ENCODE assay signal across 13 cellular contexts in the genomic region with DNA sequence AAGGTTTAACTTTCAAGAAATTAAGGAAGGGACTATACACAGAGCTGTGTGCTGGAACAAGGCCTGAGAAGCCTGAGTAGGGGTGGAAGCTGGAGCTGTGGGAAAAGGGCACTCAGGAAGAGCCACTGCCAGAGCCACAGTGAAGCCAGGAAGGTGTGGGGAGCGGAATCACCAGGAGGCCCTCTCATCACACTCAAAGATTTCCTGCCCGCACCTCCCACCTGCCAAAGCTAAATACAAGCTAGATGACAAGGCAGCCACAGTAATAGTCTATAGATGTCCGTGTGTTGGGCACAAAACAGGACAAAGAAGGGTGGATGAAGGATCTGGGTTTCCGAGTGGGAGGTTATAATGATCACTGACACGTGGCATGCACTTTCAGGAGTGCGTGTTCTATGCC.
DNase-seq lines count a peak whose midpoint lies in the region; ATAC-seq and TF ChIP-seq lines count a peak whose summit lies in the region.
"Had no signal": no experiment of that assay in that cellular context is flagged by ENCODE, and none has a peak within 500 bp of the region (broad histone marks: within the 10 kb centered on the region; RNA-seq: fewer than 3 reads in every experiment).

No MANE protein-coding gene starts in this region.

- H3K9me3 ChIP-seq in mesenchymal stem cell (ENCODE audit: control insufficient read depth, low read length), result peaks cover 4% of the 10 kb centered on the region
- H3K9me3 ChIP-seq in PC-9 (ENCODE audit: insufficient read depth, low read depth), result 0 out of 2 replicates have a peak, but pooled peaks cover 10% of the 10 kb centered on the region
- H3K9me3 ChIP-seq: upper lobe of right lung had no signal

- H2BK15ac ChIP-seq in mesenchymal stem cell (ENCODE audit: low read depth, poor library complexity, severe bottlenecking), result peak overlapping the region; percentile 54

- peak overlapping the region; percentile 56 for H4K91ac ChIP-seq in mesenchymal stem cell (ENCODE audit: low read length)

- H3K4me2 ChIP-seq in mesenchymal stem cell (ENCODE audit: low read length, poor library complexity, severe bottlenecking), result no peak overlapping the region
- no peak overlapping the region for H3K4me2 ChIP-seq in PC-9

- H2BK5ac ChIP-seq in mesenchymal stem cell (ENCODE audit: low read depth, low read length, poor library complexity, severe bottlenecking), result no peak overlapping the region

- ATAC-seq in Right ventricle myocardium superior (ENCODE audit: poor library complexity) (peak; percentile 27), Right ventricle myocardium inferior (no peak), HG03159 (IDR thresholded peaks at IDR 0.05; ENCODE audit: unreplicated experiment) (no peak)
- ATAC-seq: upper lobe of right lung had no signal

- H3K18ac ChIP-seq in mesenchymal stem cell (ENCODE audit: low read depth in 1 of 2, low read length in 2 of 2), result no peak overlapping the region

- H3K4me1 ChIP-seq in mesenchymal stem cell (ENCODE audit: control insufficient read depth, insufficient read depth, low read depth, low read length) (peaks cover 12% of the 10 kb centered on the region), PC-9 (replicated peaks; ENCODE audit: insufficient read depth) (0 out of 2 replicates have a peak, but pooled peaks cover 7% of the 10 kb centered on the region)

- no peaks in the 10 kb centered on the region for H3K79me1 ChIP-seq in mesenchymal stem cell (replicated peaks; ENCODE audit: low read length, poor library complexity, severe bottlenecking)

- no peak overlapping the region for H2BK120ac ChIP-seq in mesenchymal stem cell (ENCODE audit: low read depth, low read length)

- H3K4ac ChIP-seq in mesenchymal stem cell (ENCODE audit: low read depth in 1 of 2, low read length in 2 of 2), result no peak overlapping the region

- H3K23ac ChIP-seq in mesenchymal stem cell (ENCODE audit: low read length in 2 of 2), result no peak overlapping the region

- no peak overlapping the region for H3K14ac ChIP-seq in mesenchymal stem cell (ENCODE audit: low read length in 2 of 2)

- 95% methylated on average over 4 of the region's 6 CpGs for WGBS in mesenchymal stem cell

- DNase-seq in Right ventricle myocardium superior (no peak), Right ventricle myocardium inferior (ENCODE audit: missing footprints) (no peak), brain microvascular endothelial cell (no peak), mesenchymal stem cell (no peak), GM20000 (ENCODE audit: low spot score) (no peak), NCI-H1436 treated with DMSO at 0.1 percent for 48 hours (lab: John Stamatoyannopoulos, UW) (no peak), PC-9 (no peak)
- DNase-seq: ACHN; activated CD4-positive, alpha-beta T cell treated with anti-CD3 and anti-CD28 coated beads, Interleukin-2, amount 50 U/mL, for 4 hours; COR-L47; GDM1; upper lobe of right lung had no signal

- peak overlapping the region; percentile 7 to 46 for H2BK12ac ChIP-seq in mesenchymal stem cell (ENCODE audit: low read length in 2 of 2)

- H3K27me3 ChIP-seq in brain microvascular endothelial cell (replicated peaks) (no peaks in the 10 kb centered on the region), mesenchymal stem cell (ENCODE audit: control insufficient read depth in 1 of 2, insufficient read depth in 1 of 2, low read length in 2 of 2) (no peaks in the 10 kb centered on the region), PC-9 (ENCODE audit: insufficient read depth, low read depth) (no peaks in the 10 kb centered on the region)
- H3K27me3 ChIP-seq: upper lobe of right lung had no signal

- no peak overlapping the region for H3K9ac ChIP-seq in mesenchymal stem cell (ENCODE audit: low read length)

- H2AFZ ChIP-seq in mesenchymal stem cell (ENCODE audit: low read depth, low read length) (no peak overlapping the region), PC-9 (no peak overlapping the region)

- H4K20me1 ChIP-seq in PC-9 (ENCODE audit: insufficient read depth), result no peaks in the 10 kb centered on the region

- H3K4me3 ChIP-seq in brain microvascular endothelial cell (ENCODE audit: low read depth, low read length), result no peak overlapping the region
- no peak overlapping the region for H3K4me3 ChIP-seq in mesenchymal stem cell (ENCODE audit: insufficient read depth in 1 of 2, low read depth in 1 of 2, low read length in 2 of 2)
- no peak overlapping the region for H3K4me3 ChIP-seq in PC-9
- H3K4me3 ChIP-seq: upper lobe of right lung had no signal

- H4K8ac ChIP-seq in mesenchymal stem cell (ENCODE audit: low read length), result peak overlapping the region; percentile 23

- intact Hi-C loops in Right ventricle myocardium superior (cut with DNase I), result no loop called here
- intact Hi-C loops in Right ventricle myocardium inferior (cut with DNase I), result no loop called here
- intact Hi-C loops in PC-9 (cut with micrococcal nuclease; ENCODE audit: unreplicated experiment), result no loop called here

- H3K9me2 ChIP-seq in PC-9 (ENCODE audit: insufficient read depth), result no peaks in the 10 kb centered on the region

- H3F3A ChIP-seq in PC-9 (ENCODE audit: insufficient read depth, low read depth), result no peaks in the 10 kb centered on the region

- CTCF ChIA-PET in PC-9 (lab: Charles Lee), result no interaction called here

- H2AK5ac ChIP-seq in mesenchymal stem cell (ENCODE audit: low read length, severe bottlenecking), result peak overlapping the region; percentile 28

- BruUV-seq in PC-9 (replicated peaks; lab: Mats Ljungman, UMichigan), result no TSS peak

- POLR2A ChIA-PET in PC-9 (lab: Charles Lee; ENCODE audit: unreplicated experiment), result no interaction called here

- no peaks in the 10 kb centered on the region for H3K79me2 ChIP-seq in PC-9 (ENCODE audit: low read depth)

- no peak for TF ChIP-seq CTCF in brain microvascular endothelial cell (IDR thresholded peaks at IDR 0.05; ENCODE audit: low read depth, low read length, missing control alignments)
- no peak for TF ChIP-seq CTCF in GM20000 (IDR thresholded peaks at IDR 0.05; ENCODE audit: extremely low read depth, missing control alignments)
- no peak for TF ChIP-seq CTCF in PC-9 (conservative IDR thresholded peaks at IDR 0.05)

- in situ Hi-C loops in brain microvascular endothelial cell (cut with HindIII; ENCODE audit: low pct_ligation_motif_present, low sequenced_read_pairs), result no loop called here

- H3K36me3 ChIP-seq in brain microvascular endothelial cell (replicated peaks) (no peaks in the 10 kb centered on the region), mesenchymal stem cell (ENCODE audit: control insufficient read depth in 1 of 2, insufficient read depth in 2 of 2, low read depth in 1 of 2, low read length in 2 of 2) (no peaks in the 10 kb centered on the region), PC-9 (ENCODE audit: low read depth) (no peaks in the 10 kb centered on the region)
- H3K36me3 ChIP-seq: upper lobe of right lung had no signal

- H3K27ac ChIP-seq in brain microvascular endothelial cell (peak overlapping the region; percentile 16), mesenchymal stem cell (ENCODE audit: low read length, poor library complexity, severe bottlenecking) (no peak overlapping the region), PC-9 (no peak overlapping the region)
- H3K27ac ChIP-seq: upper lobe of right lung had no signal
